In the genomic region with DNA sequence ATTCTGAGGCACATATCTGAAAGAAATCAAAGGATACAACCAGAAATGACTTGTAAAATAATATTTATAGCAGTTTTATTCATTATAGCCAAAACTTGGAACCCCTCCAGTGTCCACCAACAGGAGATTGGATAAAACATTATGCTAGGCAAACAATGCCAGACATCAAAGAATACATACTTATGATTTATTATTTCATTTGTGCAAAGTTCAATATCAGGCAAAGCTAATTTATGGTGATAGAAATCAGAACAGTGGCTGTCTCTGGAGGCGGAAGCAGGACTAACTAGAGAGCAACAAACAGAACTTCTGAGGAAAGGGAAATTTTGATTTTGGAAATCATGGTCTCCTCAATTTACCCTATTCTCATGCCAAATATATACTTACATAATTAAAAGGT, we compare ENCODE assay signal across 17 cellular contexts.
"Had no signal": no experiment of that assay in that cellular context is flagged by ENCODE, and none has a peak within 500 bp of the region (broad histone marks: within the 10 kb centered on the region; RNA-seq: fewer than 3 reads in every experiment).

No MANE protein-coding gene starts in this region.

- H3K4me3 ChIP-seq: body of pancreas, hepatocyte, ovary, right lobe of liver, thoracic aorta, upper lobe of right lung had no signal

- ATAC-seq: activated CD8-positive, alpha-beta T cell treated with anti-CD3 and anti-CD28 coated beads, Interleukin-2, amount 10 ng/mL, durations not matched to agents 7 days and 5 days; body of pancreas; naive thymus-derived CD4-positive, alpha-beta T cell; right lobe of liver; stimulated activated memory B cell treated with anti-CD40 and anti-IgM and Interleukin-4, amounts not matched to agents 10 μg/mL and 1 μg/mL and 100 μg/mL, for 72 hours; upper lobe of right lung had no signal

- H3K79me2 ChIP-seq: hepatocyte had no signal

- H3K9me3 ChIP-seq: body of pancreas, ovary, right lobe of liver, thoracic aorta, upper lobe of right lung had no signal

- H3K27ac ChIP-seq: body of pancreas, hepatocyte, ovary, right lobe of liver, thoracic aorta, upper lobe of right lung had no signal

- H3K4me1 ChIP-seq: body of pancreas, right lobe of liver, upper lobe of right lung had no signal

- H3K27me3 ChIP-seq: body of pancreas, hepatocyte, ovary, right lobe of liver, upper lobe of right lung had no signal

- DNase-seq: activated CD4-positive, alpha-beta T cell treated with anti-CD3 and anti-CD28 coated beads, Interleukin-2, amount 10 ng/mL, durations not matched to agents 24 days and 14 days; activated CD8-positive, alpha-beta T cell treated with anti-CD3 and anti-CD28 coated beads, Interleukin-2, amount 10 ng/mL, durations not matched to agents 7 days and 5 days; activated naive CD4-positive, alpha-beta T cell treated with Interleukin-2 at 50 U/mL for 16 hours; activated T-cell treated with anti-CD3 and anti-CD28 coated beads, Interleukin-2, amount 50 U/mL, for 24 hours; body of pancreas; dermis blood vessel endothelial cell; effector memory CD4-positive, alpha-beta T cell; foreskin fibroblast; mesenchymal stem cell; naive thymus-derived CD4-positive, alpha-beta T cell; ovary; right lobe of liver; stimulated activated CD4-positive, alpha-beta T cell treated with anti-CD3 and anti-CD28 coated beads, Interleukin-4, amount 100 ng/mL, for 4 hours; upper lobe of right lung had no signal

- H2AFZ ChIP-seq: hepatocyte had no signal

- H3K36me3 ChIP-seq: ovary, right lobe of liver, thoracic aorta, upper lobe of right lung had no signal
